Comparison of ENCODE assay signal across 18 cellular contexts in genomic region chr2:28414583-28414982, GRCh38. TPM values are rescaled to one million over a fixed set of nuclear protein-coding genes. Genes with fewer than 3 reads are reported as not detected.
DNase-seq lines count a peak whose midpoint lies in the region; ATAC-seq and TF ChIP-seq lines count a peak whose summit lies in the region.
"Had no signal": no experiment of that assay in that cellular context is flagged by ENCODE, and none has a peak within 500 bp of the region (broad histone marks: within the 10 kb centered on the region; RNA-seq: fewer than 3 reads in every experiment).

No MANE protein-coding gene starts in this region.

- peak overlapping the region; percentile 63 for H3K27ac Mint-ChIP-seq in T-helper 17 cell
- no peak overlapping the region; the same call in 1 of the 2 replicates for H3K27ac Mint-ChIP-seq in WTC11
- H3K27ac Mint-ChIP-seq: activated T-helper 1 cell treated with anti-CD3 and anti-CD28 coated beads, Interleukin-12 subunit alpha, Interleukin-12 subunit beta, Interleukin-2, Interleukin-4 antibody, amounts not matched to agents 30 ng/mL and 10 ng/mL and 1 ng/mL, durations not matched to agents 14 hours and 24 hours and 36 hours had no signal

- H3K4me3 Mint-ChIP-seq in T-helper 17 cell: no peak overlapping the region
- H3K4me3 Mint-ChIP-seq in WTC11: no peak overlapping the region
- H3K4me3 Mint-ChIP-seq: activated CD4-positive, alpha-beta T cell treated with anti-CD3 and anti-CD28 coated beads for 36 hours; activated T-helper 1 cell treated with anti-CD3 and anti-CD28 coated beads, Interleukin-12 subunit alpha, Interleukin-12 subunit beta, Interleukin-2, Interleukin-4 antibody, amounts not matched to agents 30 ng/mL and 10 ng/mL and 1 ng/mL, durations not matched to agents 14 hours and 24 hours and 36 hours had no signal

- H3K27ac ChIP-seq in esophagus (ENCODE audit: low read depth in 2 of 2, low read length in 1 of 2) (peak overlapping the region; percentile 27 to 30), gastrocnemius medialis (peak overlapping the region; percentile 64 to 73 (median 72))
- H3K27ac ChIP-seq: C4-2B had no signal

- no peak overlapping the region for H3K4me3 ChIP-seq in esophagus (ENCODE audit: low read depth in 1 of 2, low read length in 2 of 2)
- no peak overlapping the region for H3K4me3 ChIP-seq in gastrocnemius medialis
- H3K4me3 ChIP-seq: lung had no signal

- no peak for TF ChIP-seq POLR2A in gastrocnemius medialis (IDR thresholded peaks at IDR 0.05)

- peaks cover 3% of the 10 kb centered on the region for H3K36me3 Mint-ChIP-seq in T-helper 17 cell (ENCODE audit: low read depth)
- peaks cover 4% of the 10 kb centered on the region for H3K36me3 Mint-ChIP-seq in WTC11

- H3K4me1 ChIP-seq in esophagus (ENCODE audit: control insufficient read depth in 2 of 2, insufficient read depth in 2 of 2, low read length in 1 of 2) (peaks cover 3 to 21% of the 10 kb centered on the region in 2 donors), gastrocnemius medialis (peaks cover 14 to 46% of the 10 kb centered on the region in 2 donors)

- H3K4me1 Mint-ChIP-seq in T-helper 17 cell: peaks cover 23% of the 10 kb centered on the region
- peaks cover 20% of the 10 kb centered on the region for H3K4me1 Mint-ChIP-seq in WTC11

- WGBS in esophagus, 2 donors: 55% methylated on average over 5 of the region's 5 CpGs

- CTCF ChIA-PET in WTC11 (lab: Charles Lee): interaction anchor here (0.7 to 2.6 kb wide), 4 partner anchors 116 to 731 kb away, joined by 3 to 16 read pairs (median 3); no protein-coding TSS in a partner anchor

- intact Hi-C loops in gastrocnemius medialis (cut with DNase I; ENCODE audit: low total_unique reads): no loop called here

- H3K9me3 ChIP-seq in T-helper 17 cell (ENCODE audit: control insufficient read depth, low read length, poor library complexity, severe bottlenecking) (no peaks in the 10 kb centered on the region), esophagus (ENCODE audit: control insufficient read depth in 2 of 2, insufficient read depth in 1 of 2, low read depth in 1 of 2, low read length in 1 of 2) (no peaks in the 10 kb centered on the region), gastrocnemius medialis (no peaks in the 10 kb centered on the region)

- ATAC-seq in T-helper 17 cell (no peak), gastrocnemius medialis (no peak), WTC11 (no peak), HG03097 (IDR thresholded peaks at IDR 0.05; ENCODE audit: low FRiP score, unreplicated experiment) (no peak)
- ATAC-seq: activated CD4-positive, alpha-beta T cell treated with anti-CD3 and anti-CD28 coated beads for 36 hours had no signal

- in situ Hi-C loops in G401 (cut with HindIII; ENCODE audit: low sequenced_read_pairs) (no loop called here), gastrocnemius medialis (cut with MboI; ENCODE audit: low sequenced_read_pairs in 4 of 4) (no loop called here)

- H3K27me3 Mint-ChIP-seq in T-helper 17 cell (no peaks in the 10 kb centered on the region), WTC11 (ENCODE audit: low read depth) (no peaks in the 10 kb centered on the region)
- H3K27me3 Mint-ChIP-seq: activated CD4-positive, alpha-beta T cell treated with anti-CD3 and anti-CD28 coated beads for 36 hours had no signal

- no peaks in the 10 kb centered on the region for H3K9me3 Mint-ChIP-seq in WTC11
- H3K9me3 Mint-ChIP-seq: activated T-helper 1 cell treated with anti-CD3 and anti-CD28 coated beads, Interleukin-12 subunit alpha, Interleukin-12 subunit beta, Interleukin-2, Interleukin-4 antibody, amounts not matched to agents 30 ng/mL and 10 ng/mL and 1 ng/mL, durations not matched to agents 14 hours and 24 hours and 36 hours had no signal

- H3K27me3 ChIP-seq in esophagus (ENCODE audit: control insufficient read depth in 1 of 2, insufficient read depth in 2 of 2, low read length in 2 of 2) (no peaks in the 10 kb centered on the region), gastrocnemius medialis (no peaks in the 10 kb centered on the region)

- POLR2A ChIA-PET in WTC11 (lab: Charles Lee): no interaction called here

- peaks cover 36 to 60% of the 10 kb centered on the region in 2 donors for H3K36me3 ChIP-seq in esophagus (ENCODE audit: control insufficient read depth in 2 of 2, insufficient read depth in 2 of 2, low read length in 1 of 2)
- H3K36me3 ChIP-seq in gastrocnemius medialis: peaks cover 4 to 70% of the 10 kb centered on the region in 2 donors

- no peak for TF ChIP-seq CTCF in gastrocnemius medialis (IDR thresholded peaks at IDR 0.05 in 4 of 5, conservative IDR thresholded peaks at IDR 0.05 in 1 of 5)
- no peak for TF ChIP-seq CTCF in WTC11 (IDR thresholded peaks at IDR 0.05)

- peak; percentile 43 for DNase-seq in G401 (ENCODE audit: low spot score)
- DNase-seq in T-helper 17 cell: no peak
- DNase-seq in gastrocnemius medialis: no peak
- no peak for DNase-seq in WTC11 (ENCODE audit: low spot score)
- no peak for DNase-seq in activated naive CD4-positive, alpha-beta T cell (lab: John Stamatoyannopoulos, UW)
- no peak for DNase-seq in NCI-H69 (lab: John Stamatoyannopoulos, UW)
- DNase-seq: activated CD4-positive, alpha-beta T cell treated with anti-CD3 and anti-CD28 coated beads for 36 hours; anterior cingulate cortex; EL; MV-4-11; NK-92 treated with Interleukin-12 subunit alpha and Interleukin-12 subunit beta, amount 100 ng/mL, for 24 hours; SHP77; stimulated activated CD4-positive, alpha-beta T cell treated with anti-CD3 and anti-CD28 coated beads, Interleukin-12 subunit alpha, Interleukin-12 subunit beta, amount 100 ng/mL, for 4 hours had no signal

TF ChIP-seq in WTC11, 78 proteins besides CTCF, POLR2A, EP300 and RAD21:
- no peak for TF ChIP-seq ZSCAN18 (CRISPR knock-in tag; IDR thresholded peaks at IDR 0.05)

RNA-seq across cellular contexts. Expression of gene FOSL2, which starts 21.9 kb away (rescaled TPM):
- 12.1 and 16.1 TPM in 2 replicates for total RNA-seq in G401 (2014; rRNA removed; shearing (Covaris generic))
- total RNA-seq in T-helper 17 cell: 100 to 1,000 TPM; 114 to 153 TPM
- polyA plus RNA-seq in esophagus: 10 to 100 TPM; 53.2 to 60.0 TPM
- total RNA-seq in gastrocnemius medialis: 100 to 1,000 TPM; 193 to 214 (median 210) TPM
- total RNA-seq in WTC11 (2021): 3.9 to 4.5 TPM (median 4.0 TPM) in 3 replicates
